ENCODE assay signal across 17 cellular contexts in the genomic region with DNA sequence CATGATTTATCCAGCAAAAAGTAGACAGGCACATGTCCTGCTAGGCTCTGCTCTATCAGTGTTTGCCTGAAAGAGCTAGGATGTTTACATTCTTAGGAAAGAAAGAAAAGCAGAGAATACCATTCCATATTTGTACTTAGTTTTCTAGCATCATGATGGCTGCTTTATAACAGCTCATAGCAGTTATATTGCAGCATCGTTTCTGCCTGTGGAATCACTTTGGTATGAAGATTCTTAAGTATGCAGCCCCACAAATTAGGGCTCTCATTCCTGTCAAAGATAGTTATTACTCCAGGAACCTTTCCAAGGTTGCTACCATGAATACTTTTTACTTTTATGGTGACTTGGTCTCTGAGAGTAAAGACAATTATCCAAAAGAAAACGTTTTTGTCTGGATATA.
DNase-seq lines count a peak whose midpoint lies in the region; ATAC-seq and TF ChIP-seq lines count a peak whose summit lies in the region.
"Had no signal": no experiment of that assay in that cellular context is flagged by ENCODE, and none has a peak within 500 bp of the region (broad histone marks: within the 10 kb centered on the region; RNA-seq: fewer than 3 reads in every experiment).

No MANE protein-coding gene starts in this region.

- 19 to 23% (median 20%) methylated on average over 2 of the region's 2 CpGs for WGBS in psoas muscle, 3 donors
- 23 to 28% methylated on average over 2 of the region's 2 CpGs for WGBS in body of pancreas, 2 donors

- H3K9me3 ChIP-seq in AG04450 (ENCODE audit: control insufficient read depth, insufficient read depth, low read length) (no peaks in the 10 kb centered on the region), RWPE2 (ENCODE audit: severe bottlenecking) (no peaks in the 10 kb centered on the region), psoas muscle (no peaks in the 10 kb centered on the region), body of pancreas (no peaks in the 10 kb centered on the region)

- peak overlapping the region; percentile 49 for H3K27ac ChIP-seq in AG04450 (ENCODE audit: low read depth, low read length)
- H3K27ac ChIP-seq in RWPE2 (ENCODE audit: poor library complexity, severe bottlenecking) = no peak overlapping the region
- peak overlapping the region; percentile 56 for H3K27ac ChIP-seq in psoas muscle
- no peak overlapping the region for H3K27ac ChIP-seq in body of pancreas
- H3K27ac ChIP-seq: VCaP had no signal

- DNase-seq in AG04450 (ENCODE audit: low read depth, low spot score) = peak; percentile 80
- DNase-seq in RWPE2 (ENCODE audit: low spot score) = no peak
- DNase-seq in fibroblast of peridontal ligament (ENCODE audit: extremely low read depth) = peak; percentile 96
- no peak for DNase-seq in psoas muscle
- DNase-seq in kidney glomerular epithelial cell (lab: John Stamatoyannopoulos, UW) = no peak
- no peak for DNase-seq in body of pancreas
- no peak for DNase-seq in amygdala (lab: John Stamatoyannopoulos, UW)
- DNase-seq in stimulated activated CD4-positive, alpha-beta T cell treated with anti-CD3 and anti-CD28 coated beads, Interleukin-15, amount 100 ng/mL, for 24 hours = no peak
- DNase-seq: activated naive CD8-positive, alpha-beta T cell treated with anti-CD3 and anti-CD28 coated beads, Interleukin-2, amount 10 ng/mL, durations not matched to agents 7 days and 5 days; AML-193; DND-41; foreskin melanocyte; islet precursor cell; naive thymus-derived CD4-positive, alpha-beta T cell; small intestine; substantia nigra had no signal

- POLR2A ChIA-PET in AG04450 (lab: Yijun Ruan, JAX) = interaction anchor here (0.6 to 1.5 kb wide), 7 partner anchors 10 to 35 kb away, joined by 3 to 17 read pairs (median 4); no protein-coding TSS in a partner anchor

- no peak for TF ChIP-seq CTCF in AG04450 (IDR thresholded peaks at IDR 0.05; ENCODE audit: low read depth, low read length)
- no peak for TF ChIP-seq CTCF in RWPE2 (IDR thresholded peaks at IDR 0.05; ENCODE audit: poor library complexity, severe bottlenecking)
- TF ChIP-seq CTCF in psoas muscle (IDR thresholded peaks at IDR 0.05) = no peak
- TF ChIP-seq CTCF in body of pancreas (IDR thresholded peaks at IDR 0.05) = no peak

- intact Hi-C loops in psoas muscle (cut with DNase I) = no loop called here
- intact Hi-C loops in body of pancreas (cut with DNase I) = no loop called here

- H3K36me3 ChIP-seq in RWPE2 (ENCODE audit: low read depth) (no peaks in the 10 kb centered on the region), psoas muscle (ENCODE audit: insufficient read depth in 1 of 2, low read depth in 1 of 2) (no peaks in the 10 kb centered on the region), body of pancreas (replicated peaks in 1 of 2; ENCODE audit: insufficient read depth in 1 of 2, low read depth in 2 of 2) (no peaks in the 10 kb centered on the region)

- CTCF ChIA-PET in AG04450 (lab: Charles Lee) = interaction anchor here (0.5 to 1.4 kb wide), 3 partner anchors 8 to 48 kb away, joined by 3 to 4 read pairs (median 3); no protein-coding TSS in a partner anchor

- H3K27me3 ChIP-seq in AG04450 (ENCODE audit: control insufficient read depth, insufficient read depth, low read length) = no peaks in the 10 kb centered on the region
- H3K27me3 ChIP-seq in RWPE2 (ENCODE audit: insufficient read depth, poor library complexity, severe bottlenecking) = no peaks in the 10 kb centered on the region
- H3K27me3 ChIP-seq in psoas muscle (ENCODE audit: insufficient read depth in 3 of 3, low read length in 2 of 3) = no peaks in the 10 kb centered on the region
- H3K27me3 ChIP-seq in body of pancreas = no peaks in the 10 kb centered on the region

- no peaks in the 10 kb centered on the region for H3K4me1 ChIP-seq in RWPE2 (ENCODE audit: insufficient read depth, poor library complexity, severe bottlenecking)
- H3K4me1 ChIP-seq in psoas muscle = peaks cover 33% of the 10 kb centered on the region
- no peaks in the 10 kb centered on the region for H3K4me1 ChIP-seq in body of pancreas

- ATAC-seq in RWPE2 (ENCODE audit: low read depth) = peak; percentile 29; the same call in 1 of the 3 replicates
- ATAC-seq in psoas muscle = peak in 1 of 4 donors; percentile 43
- no peak for ATAC-seq in body of pancreas
- ATAC-seq: naive thymus-derived CD4-positive, alpha-beta T cell had no signal

- TF ChIP-seq POLR2A in body of pancreas (IDR thresholded peaks at IDR 0.05) = no peak

- H3K4me3 ChIP-seq in AG04450 (ENCODE audit: low read depth, low read length) (no peak overlapping the region), RWPE2 (ENCODE audit: severe bottlenecking) (no peak overlapping the region), psoas muscle (no peak overlapping the region), body of pancreas (no peak overlapping the region)

Comparison
In these comparisons a context has a peak if more than half of its experiments do, and no peak if none do; other contexts are left out.
1. DNase-seq: peak in AG04450 (single experiment) and fibroblast of peridontal ligament (single experiment); none in RWPE2 (single experiment), psoas muscle (0 of 2), kidney glomerular epithelial cell (single experiment), body of pancreas (0 of 4), amygdala (0 of 56) and stimulated activated CD4-positive, alpha-beta T cell treated with anti-CD3 and anti-CD28 coated beads, Interleukin-15, amount 100 ng/mL, for 24 hours (single experiment).
2. H3K27ac ChIP-seq: peak in AG04450 (single experiment) and psoas muscle (single experiment); none in RWPE2 (single experiment) and body of pancreas (0 of 4).